ENCODE assay signal across 19 cellular contexts in genomic region chr11:28259177-28259843, GRCh38.
DNase-seq lines count a peak whose midpoint lies in the region; ATAC-seq and TF ChIP-seq lines count a peak whose summit lies in the region.
"Had no signal": no experiment of that assay in that cellular context is flagged by ENCODE, and none has a peak within 500 bp of the region (broad histone marks: within the 10 kb centered on the region; RNA-seq: fewer than 3 reads in every experiment).

No MANE protein-coding gene starts in this region.

- H3K4me3 Mint-ChIP-seq in CD14-positive monocyte (no peak overlapping the region), HFFc6 (no peak overlapping the region)
- H3K4me3 Mint-ChIP-seq: activated CD4-positive, alpha-beta memory T cell treated with anti-CD3 and anti-CD28 coated beads for 36 hours; activated naive CD8-positive, alpha-beta T cell treated with anti-CD3 and anti-CD28 coated beads, Interleukin-2, amount 10 ng/mL, durations not matched to agents 7 days and 5 days; activated T-cell treated with anti-CD3 and anti-CD28 coated beads, Interleukin-2, amount 50 U/mL, for 4 hours; stimulated activated naive CD8-positive, alpha-beta T cell treated with anti-CD3 and anti-CD28 coated beads, Interleukin-15, amount 100 ng/mL, for 72 hours had no signal

- intact Hi-C loops in CD14-positive monocyte (cut with micrococcal nuclease): no loop called here
- intact Hi-C loops in lower leg skin (cut with DNase I; ENCODE audit: low total_unique reads): no loop called here

- TF ChIP-seq CTCF in CD14-positive monocyte (IDR thresholded peaks at IDR 0.05) (no peak), HFFc6 (IDR thresholded peaks at IDR 0.05) (no peak), lower leg skin (IDR thresholded peaks at IDR 0.05) (no peak), coronary artery (IDR thresholded peaks at IDR 0.05) (no peak)

- H3K4me3 ChIP-seq in lower leg skin (ENCODE audit: low read depth, poor library complexity, severe bottlenecking) (no peak overlapping the region), coronary artery (no peak overlapping the region)
- H3K4me3 ChIP-seq: BLaER1 treated with 17β-estradiol and CSF1 and Interleukin-3, amounts not matched to agents 10 nM and 100 nM; heart right ventricle had no signal

- DNase-seq in CD14-positive monocyte (ENCODE audit: low spot score) (peak; percentile 36), HFFc6 (no peak), lower leg skin (ENCODE audit: low spot score in 2 of 2) (no peak), coronary artery (ENCODE audit: low spot score) (no peak)
- DNase-seq in stimulated activated CD4-positive, alpha-beta T cell treated with anti-CD3 and anti-CD28 coated beads, Interleukin-12 subunit alpha, Interleukin-12 subunit beta, amount 100 ng/mL, for 4 hours: no peak
- DNase-seq: 8988T; activated CD4-positive, alpha-beta memory T cell treated with anti-CD3 and anti-CD28 coated beads for 36 hours; activated naive CD8-positive, alpha-beta T cell treated with anti-CD3 and anti-CD28 coated beads, Interleukin-2, amount 10 ng/mL, durations not matched to agents 7 days and 5 days; activated T-cell treated with anti-CD3 and anti-CD28 coated beads, Interleukin-2, amount 50 U/mL, for 4 hours; effector CD4-positive, alpha-beta T cell; heart right ventricle; NCI-H1092; NCI-H2171 treated with DMSO at 0.1 percent for 48 hours; stimulated activated naive CD8-positive, alpha-beta T cell treated with anti-CD3 and anti-CD28 coated beads, Interleukin-15, amount 100 ng/mL, for 72 hours had no signal

- H3K27me3 Mint-ChIP-seq in CD14-positive monocyte (ENCODE audit: low read depth in 3 of 3) (no peaks in the 10 kb centered on the region), HFFc6 (ENCODE audit: insufficient read depth) (no peaks in the 10 kb centered on the region)
- H3K27me3 Mint-ChIP-seq: activated CD4-positive, alpha-beta memory T cell treated with anti-CD3 and anti-CD28 coated beads for 36 hours; activated naive CD8-positive, alpha-beta T cell treated with anti-CD3 and anti-CD28 coated beads, Interleukin-2, amount 10 ng/mL, durations not matched to agents 7 days and 5 days; stimulated activated naive CD8-positive, alpha-beta T cell treated with anti-CD3 and anti-CD28 coated beads, Interleukin-15, amount 100 ng/mL, for 72 hours had no signal

- no peaks in the 10 kb centered on the region for H3K36me3 Mint-ChIP-seq in CD14-positive monocyte
- peaks cover 38% of the 10 kb centered on the region for H3K36me3 Mint-ChIP-seq in HFFc6 (ENCODE audit: low read depth)

- H3K9me3 Mint-ChIP-seq in CD14-positive monocyte: peaks cover 0 to 16% (median 8%) of the 10 kb centered on the region in 7 donors
- H3K9me3 Mint-ChIP-seq in HFFc6: peaks cover 16% of the 10 kb centered on the region

- no peak overlapping the region for H3K27ac ChIP-seq in coronary artery
- H3K27ac ChIP-seq: BLaER1 treated with 17β-estradiol and CSF1 and Interleukin-3, amounts not matched to agents 10 nM and 100 nM; heart right ventricle; VCaP had no signal

- ATAC-seq in GM19372 (IDR thresholded peaks at IDR 0.05; ENCODE audit: low read depth, unreplicated experiment) (peak; percentile 77), HG02759 (IDR thresholded peaks at IDR 0.05; ENCODE audit: unreplicated experiment) (peak; percentile 71), HG03469 (IDR thresholded peaks at IDR 0.05; ENCODE audit: unreplicated experiment) (peak; percentile 72)
- ATAC-seq: activated T-cell treated with anti-CD3 and anti-CD28 coated beads, Interleukin-2, amount 50 U/mL, for 4 hours; heart right ventricle; stimulated activated naive CD8-positive, alpha-beta T cell treated with anti-CD3 and anti-CD28 coated beads, Interleukin-15, amount 100 ng/mL, for 72 hours had no signal

- no peak for TF ChIP-seq POLR2A in lower leg skin (IDR thresholded peaks at IDR 0.05)

- no peak overlapping the region for H3K27ac Mint-ChIP-seq in CD14-positive monocyte
- no peak overlapping the region for H3K27ac Mint-ChIP-seq in HFFc6
- H3K27ac Mint-ChIP-seq: activated CD4-positive, alpha-beta memory T cell treated with anti-CD3 and anti-CD28 coated beads for 36 hours; activated naive CD8-positive, alpha-beta T cell treated with anti-CD3 and anti-CD28 coated beads, Interleukin-2, amount 10 ng/mL, durations not matched to agents 7 days and 5 days; stimulated activated naive CD8-positive, alpha-beta T cell treated with anti-CD3 and anti-CD28 coated beads, Interleukin-15, amount 100 ng/mL, for 72 hours had no signal

- no peaks in the 10 kb centered on the region for H3K4me1 Mint-ChIP-seq in CD14-positive monocyte
- peaks cover 17% of the 10 kb centered on the region for H3K4me1 Mint-ChIP-seq in HFFc6 (ENCODE audit: low read depth)
- H3K4me1 Mint-ChIP-seq: activated naive CD8-positive, alpha-beta T cell treated with anti-CD3 and anti-CD28 coated beads, Interleukin-2, amount 10 ng/mL, durations not matched to agents 7 days and 5 days had no signal

- 97 to 98% methylated on average over 7 of the region's 8 CpGs for WGBS in lower leg skin, 2 donors
